Comparison of ENCODE assay signal across 14 cellular contexts in the genomic region with DNA sequence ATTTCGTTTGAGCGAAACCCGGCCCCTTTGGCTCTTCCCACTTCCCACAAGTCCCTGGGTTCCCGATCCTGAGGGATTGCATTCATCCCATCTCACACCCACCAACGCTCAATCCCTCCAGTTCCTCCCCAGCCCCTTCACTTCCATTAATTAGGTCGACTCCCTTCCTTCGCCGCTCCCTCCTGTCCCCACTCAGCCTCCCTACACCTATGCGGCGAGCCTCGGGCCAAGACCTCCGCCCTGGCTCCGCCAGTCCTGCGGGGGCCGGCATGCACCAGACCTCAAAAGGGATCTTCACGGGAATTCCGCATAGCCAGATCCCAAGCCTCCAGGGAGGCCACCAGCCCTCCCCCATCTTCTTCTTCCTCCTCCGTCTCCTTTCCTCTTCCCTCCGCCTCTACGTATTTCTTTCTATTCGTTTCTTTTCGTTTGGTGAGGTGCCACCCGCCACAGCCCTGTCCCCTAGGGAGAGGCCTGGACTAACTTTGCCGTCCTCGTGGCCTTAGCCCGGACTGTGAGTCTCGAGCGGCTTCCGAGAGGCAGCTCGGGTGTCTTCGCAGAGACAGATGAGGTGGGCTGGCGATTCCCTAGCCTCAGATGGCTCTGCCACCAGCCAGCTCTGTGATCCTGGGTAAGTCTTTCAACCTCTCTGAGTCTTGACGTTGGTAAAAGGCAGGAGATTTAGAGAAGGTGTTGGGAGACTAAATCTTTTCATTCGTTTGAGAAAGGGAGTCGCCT. TPM values are rescaled to one million over a fixed set of nuclear protein-coding genes. Genes with fewer than 3 reads are reported as not detected.
DNase-seq lines count a peak whose midpoint lies in the region; ATAC-seq and TF ChIP-seq lines count a peak whose summit lies in the region.
"Had no signal": no experiment of that assay in that cellular context is flagged by ENCODE, and none has a peak within 500 bp of the region (broad histone marks: within the 10 kb centered on the region; RNA-seq: fewer than 3 reads in every experiment).

No MANE protein-coding gene starts in this region.

- intact Hi-C loops in IMR-90 (cut with micrococcal nuclease) (no loop called here), uterus (cut with DNase I; ENCODE audit: low total_unique reads) (no loop called here)
- intact Hi-C loops in activated T-helper 2 cell treated with anti-CD3 and anti-CD28 coated beads, Interferon-gamma antibody, Interleukin-2, Interleukin-4, amounts not matched to agents 10 μg/mL and 5 μg/mL and 100 μg/mL, durations not matched to agents 14 hours and 24 hours and 36 hours (cut with micrococcal nuclease): loop anchor here (5.0 to 10.0 kb wide), 2 partner anchors 55 to 192 kb away; no protein-coding TSS in a partner anchor

- 32% methylated on average over 21 of the region's 35 CpGs; no CpG with 5 or more reads in 1 of the 2 experiments for WGBS in IMR-90 (ENCODE audit: extremely low coverage in 2 of 2, insufficient read length in 1 of 2), 2 experiments

- H3K14ac ChIP-seq in IMR-90 (replicated peaks; ENCODE audit: low read depth, low read length): no peak overlapping the region

- H2BK15ac ChIP-seq in IMR-90 (ENCODE audit: low read depth, low read length): no peak overlapping the region

- no peak overlapping the region for H3K4me2 ChIP-seq in IMR-90 (ENCODE audit: low read depth, low read length)

- no peak for TF ChIP-seq POLR2A in IMR-90 (IDR thresholded peaks at IDR 0.05; ENCODE audit: low read depth, low read length)
- no peak for TF ChIP-seq POLR2A in uterus (IDR thresholded peaks at IDR 0.05)

- H3K18ac ChIP-seq in IMR-90 (ENCODE audit: low read depth, low read length): no peak overlapping the region

- H3K36me3 Mint-ChIP-seq in CD4-positive, CD25-positive, alpha-beta regulatory T cell: peaks cover 4% of the 10 kb centered on the region
- no peaks in the 10 kb centered on the region for H3K36me3 Mint-ChIP-seq in mesothelial cell of epicardium
- H3K36me3 Mint-ChIP-seq in activated T-helper 2 cell treated with anti-CD3 and anti-CD28 coated beads, Interferon-gamma antibody, Interleukin-2, Interleukin-4, amounts not matched to agents 10 μg/mL and 5 μg/mL and 100 μg/mL, durations not matched to agents 14 hours and 24 hours and 36 hours (ENCODE audit: low read depth): no peaks in the 10 kb centered on the region

- peaks cover 57% of the 10 kb centered on the region for H3K27me3 ChIP-seq in CD4-positive, CD25-positive, alpha-beta regulatory T cell (ENCODE audit: control insufficient read depth, insufficient read depth, low read length)
- H3K27me3 ChIP-seq in IMR-90 (ENCODE audit: control insufficient read depth, insufficient read depth, low read length) (peaks cover 77% of the 10 kb centered on the region), uterus (peaks cover 28 to 62% of the 10 kb centered on the region in 2 donors)

- H3K4me3 Mint-ChIP-seq in CD4-positive, CD25-positive, alpha-beta regulatory T cell: peak overlapping the region; percentile 34 to 78 (median 50)
- peak overlapping the region; percentile 6 for H3K4me3 Mint-ChIP-seq in mesothelial cell of epicardium
- no peak overlapping the region for H3K4me3 Mint-ChIP-seq in activated T-helper 2 cell treated with anti-CD3 and anti-CD28 coated beads, Interferon-gamma antibody, Interleukin-2, Interleukin-4, amounts not matched to agents 10 μg/mL and 5 μg/mL and 100 μg/mL, durations not matched to agents 14 hours and 24 hours and 36 hours (ENCODE audit: low read depth)

- H3K27ac Mint-ChIP-seq in CD4-positive, CD25-positive, alpha-beta regulatory T cell: peak overlapping the region in 1 of 3 donors; percentile 82
- H3K27ac Mint-ChIP-seq in mesothelial cell of epicardium: no peak overlapping the region
- H3K27ac Mint-ChIP-seq in activated T-helper 2 cell treated with anti-CD3 and anti-CD28 coated beads, Interferon-gamma antibody, Interleukin-2, Interleukin-4, amounts not matched to agents 10 μg/mL and 5 μg/mL and 100 μg/mL, durations not matched to agents 14 hours and 24 hours and 36 hours: no peak overlapping the region

- BruUV-seq in IMR-90 (replicated peaks; lab: Mats Ljungman, UMichigan): no TSS peak

- peak overlapping the region; percentile 75 for H2AFZ ChIP-seq in IMR-90 (replicated peaks; ENCODE audit: low read length, poor library complexity)
- H2AFZ ChIP-seq: GM23248 had no signal

- no peaks in the 10 kb centered on the region; the same call in 1 of the 2 replicates for H3K9me1 ChIP-seq in IMR-90 (ENCODE audit: insufficient read depth, low read length)

- no peak overlapping the region for H3K23ac ChIP-seq in IMR-90 (ENCODE audit: low read depth, low read length)

- H3K79me1 ChIP-seq in IMR-90 (ENCODE audit: low read depth in 1 of 2, low read length in 2 of 2): no peaks in the 10 kb centered on the region

- H4K8ac ChIP-seq in IMR-90 (ENCODE audit: low read depth in 2 of 2, low read length in 2 of 2): no peak overlapping the region

- H3K4me1 Mint-ChIP-seq in CD4-positive, CD25-positive, alpha-beta regulatory T cell: peaks cover 5 to 19% (median 9%) of the 10 kb centered on the region in 4 donors
- peaks cover 8% of the 10 kb centered on the region for H3K4me1 Mint-ChIP-seq in mesothelial cell of epicardium
- H3K4me1 Mint-ChIP-seq in activated T-helper 2 cell treated with anti-CD3 and anti-CD28 coated beads, Interferon-gamma antibody, Interleukin-2, Interleukin-4, amounts not matched to agents 10 μg/mL and 5 μg/mL and 100 μg/mL, durations not matched to agents 14 hours and 24 hours and 36 hours (ENCODE audit: low read depth): peaks cover 5% of the 10 kb centered on the region

- peaks cover 25% of the 10 kb centered on the region for H3K4me1 ChIP-seq in CD4-positive, CD25-positive, alpha-beta regulatory T cell (ENCODE audit: control insufficient read depth, insufficient read depth, low read length, poor library complexity, severe bottlenecking)
- H3K4me1 ChIP-seq in IMR-90 (ENCODE audit: control insufficient read depth, insufficient read depth, low read length): peaks cover 5% of the 10 kb centered on the region; the same call in 1 of the 2 replicates
- peaks cover 0 to 6% of the 10 kb centered on the region in 2 donors for H3K4me1 ChIP-seq in uterus

- CTCF ChIA-PET in IMR-90 (lab: Yijun Ruan, JAX): no interaction called here

- no peak overlapping the region for H4K5ac ChIP-seq in IMR-90 (ENCODE audit: low read depth, low read length)

- no peaks in the 10 kb centered on the region for H4K20me1 ChIP-seq in IMR-90 (ENCODE audit: insufficient read depth, low read length)

- no peak for DNase-seq in CD4-positive, CD25-positive, alpha-beta regulatory T cell
- DNase-seq in IMR-90 (no peak), dermis blood vessel endothelial cell (peak; percentile 20), mesothelial cell of epicardium (ENCODE audit: low spot score in 2 of 2, unreplicated experiment in 2 of 2) (no peak), uterus (no peak), SHP77 treated with DMSO at 0.1 percent for 48 hours (lab: John Stamatoyannopoulos, UW) (no peak)
- no peak for DNase-seq in activated T-helper 2 cell treated with anti-CD3 and anti-CD28 coated beads, Interferon-gamma antibody, Interleukin-2, Interleukin-4, amounts not matched to agents 10 μg/mL and 5 μg/mL and 100 μg/mL, durations not matched to agents 14 hours and 24 hours and 36 hours (ENCODE audit: low spot score)

- POLR2A ChIA-PET in IMR-90 (lab: Charles Lee; ENCODE audit: unreplicated experiment): no interaction called here

- TF ChIP-seq RAD21 in IMR-90 (IDR thresholded peaks at IDR 0.05; ENCODE audit: low read length): no peak

- no peak for ATAC-seq in CD4-positive, CD25-positive, alpha-beta regulatory T cell (ENCODE audit: low read depth in 2 of 2)
- ATAC-seq in IMR-90 (ENCODE audit: low read depth): no peak
- ATAC-seq in HG02885 (IDR thresholded peaks at IDR 0.05; ENCODE audit: poor library complexity, unreplicated experiment): no peak

- in situ Hi-C loops in IMR-90 (cut with MboI; ENCODE audit: low sequenced_read_pairs): no loop called here

- H2AK5ac ChIP-seq in IMR-90 (ENCODE audit: low read depth, low read length): no peak overlapping the region

- no peak overlapping the region for H2BK20ac ChIP-seq in IMR-90 (ENCODE audit: low read depth, low read length)

- H2AK9ac ChIP-seq in IMR-90 (replicated peaks; ENCODE audit: low read depth, low read length, poor library complexity): no peak overlapping the region

- no peaks in the 10 kb centered on the region for H3K9me3 ChIP-seq in CD4-positive, CD25-positive, alpha-beta regulatory T cell (ENCODE audit: control insufficient read depth in 2 of 2, low read length in 2 of 2)
- H3K9me3 ChIP-seq in IMR-90 (ENCODE audit: control insufficient read depth, insufficient read depth, low read length) (peaks cover 9% of the 10 kb centered on the region), uterus (no peaks in the 10 kb centered on the region)
- H3K9me3 ChIP-seq: ascending aorta had no signal

- H3K9me3 Mint-ChIP-seq in CD4-positive, CD25-positive, alpha-beta regulatory T cell: peaks cover 0 to 6% (median 0%) of the 10 kb centered on the region in 7 donors
- no peaks in the 10 kb centered on the region for H3K9me3 Mint-ChIP-seq in mesothelial cell of epicardium
- no peaks in the 10 kb centered on the region for H3K9me3 Mint-ChIP-seq in activated T-helper 2 cell treated with anti-CD3 and anti-CD28 coated beads, Interferon-gamma antibody, Interleukin-2, Interleukin-4, amounts not matched to agents 10 μg/mL and 5 μg/mL and 100 μg/mL, durations not matched to agents 14 hours and 24 hours and 36 hours

- no peaks in the 10 kb centered on the region for H3K36me3 ChIP-seq in CD4-positive, CD25-positive, alpha-beta regulatory T cell (ENCODE audit: control insufficient read depth, insufficient read depth, low read length)
- no peaks in the 10 kb centered on the region for H3K36me3 ChIP-seq in IMR-90 (ENCODE audit: control insufficient read depth, insufficient read depth, low read length)
- H3K36me3 ChIP-seq in uterus: no peaks in the 10 kb centered on the region
- H3K36me3 ChIP-seq: ascending aorta had no signal

- no peak overlapping the region for H3K56ac ChIP-seq in IMR-90 (ENCODE audit: extremely low read depth, insufficient read depth, low read length)

- H3K27ac ChIP-seq in CD4-positive, CD25-positive, alpha-beta regulatory T cell (ENCODE audit: insufficient read depth, low read length, poor library complexity, severe bottlenecking): no peak overlapping the region
- H3K27ac ChIP-seq in IMR-90 (ENCODE audit: insufficient read depth, low read length): no peak overlapping the region
- H3K27ac ChIP-seq in uterus: no peak overlapping the region
- H3K27ac ChIP-seq: ascending aorta, GM23248 had no signal

- H3K4ac ChIP-seq in IMR-90 (ENCODE audit: low read depth, low read length): no peak overlapping the region; the same call in 1 of the 2 replicates

- no peak overlapping the region for H3K4me3 ChIP-seq in CD4-positive, CD25-positive, alpha-beta regulatory T cell (ENCODE audit: low read depth, low read length)
- H3K4me3 ChIP-seq in IMR-90 (ENCODE audit: insufficient read depth, low read depth, low read length) (no peak overlapping the region), uterus (no peak overlapping the region)
- H3K4me3 ChIP-seq: ascending aorta, GM23248 had no signal

- no peak for TF ChIP-seq CTCF in IMR-90 (conservative IDR thresholded peaks at IDR 0.05; ENCODE audit: low read depth, low read length)
- TF ChIP-seq CTCF in mesothelial cell of epicardium (IDR thresholded peaks at IDR 0.05; ENCODE audit: unreplicated experiment): no peak
- no peak for TF ChIP-seq CTCF in uterus (IDR thresholded peaks at IDR 0.05)

- dilution Hi-C loops in IMR-90 (cut with HindIII; ENCODE audit: low sequenced_read_pairs, unreplicated experiment): no loop called here

- H3K9ac ChIP-seq in IMR-90 (ENCODE audit: low read depth, low read length): no peak overlapping the region
- H3K9ac ChIP-seq: GM23248 had no signal

- no peak overlapping the region for H4K91ac ChIP-seq in IMR-90 (ENCODE audit: insufficient read depth, low read depth, low read length)

- peaks cover 78% of the 10 kb centered on the region for H3K27me3 Mint-ChIP-seq in CD4-positive, CD25-positive, alpha-beta regulatory T cell
- H3K27me3 Mint-ChIP-seq in mesothelial cell of epicardium (ENCODE audit: low read depth): peaks cover 99% of the 10 kb centered on the region
- peaks cover 75% of the 10 kb centered on the region for H3K27me3 Mint-ChIP-seq in activated T-helper 2 cell treated with anti-CD3 and anti-CD28 coated beads, Interferon-gamma antibody, Interleukin-2, Interleukin-4, amounts not matched to agents 10 μg/mL and 5 μg/mL and 100 μg/mL, durations not matched to agents 14 hours and 24 hours and 36 hours (ENCODE audit: low read depth)

- no peak overlapping the region for H2BK120ac ChIP-seq in IMR-90 (ENCODE audit: low read depth, low read length)

- no peak overlapping the region for H2BK5ac ChIP-seq in IMR-90 (ENCODE audit: low read depth, low read length, poor library complexity, severe bottlenecking)

RNA-seq across cellular contexts. Expression of a gene that starts 8.0 kb away (rescaled TPM):
- total RNA-seq in CD4-positive, CD25-positive, alpha-beta regulatory T cell: not detected
- not detected for polyA plus RNA-seq in CD4-positive, CD25-positive, alpha-beta regulatory T cell
- total RNA-seq in IMR-90 (2012; rRNA removed): not detected in 2 replicates
- not detected in 2 replicates for polyA plus RNA-seq in IMR-90 (2012; rRNA removed)
- not detected in 2 replicates for polyA plus RNA-seq in IMR-90 (2012; cell fraction: cytosol; rRNA removed)
- polyA plus RNA-seq in IMR-90 (2012; cell fraction: nucleus; rRNA removed; ENCODE audit: low replicate concordance): not detected in 2 replicates
- total RNA-seq in dermis blood vessel endothelial cell: not detected in 2 replicates
- not detected in 3 replicates for total RNA-seq in mesothelial cell of epicardium
- not detected for total RNA-seq in uterus
- not detected in 2 replicates for total RNA-seq in activated T-helper 2 cell treated with anti-CD3 and anti-CD28 coated beads, Interferon-gamma antibody, Interleukin-2, Interleukin-4, amounts not matched to agents 10 μg/mL and 5 μg/mL and 100 μg/mL, durations not matched to agents 14 hours and 24 hours and 36 hours
- total RNA-seq: activated CD8-positive, alpha-beta memory T cell treated with anti-CD3 and anti-CD28 coated beads for 36 hours; ascending aorta; GM23248; HT1080; lung microvascular endothelial cell; posterior vena cava had no signal
- polyA plus RNA-seq: GM23248 had no signal
